ENCODE assay signal across 16 cellular contexts in genomic region chr16:58832496-58832895, GRCh38.
DNase-seq lines count a peak whose midpoint lies in the region; TF ChIP-seq lines count a peak whose summit lies in the region.
"Had no signal": no experiment of that assay in that cellular context is flagged by ENCODE, and none has a peak within 500 bp of the region (broad histone marks: within the 10 kb centered on the region; RNA-seq: fewer than 3 reads in every experiment).

No MANE protein-coding gene starts in this region.

- H3K4me3 Mint-ChIP-seq in mesothelial cell of epicardium, result no peak overlapping the region

- 80 to 92% methylated on average over 1 to 2 of the region's 2 CpGs for WGBS in mesodermal cell (ENCODE audit: insufficient coverage in 2 of 2), 2 experiments

- DNase-seq in A172 (ENCODE audit: low spot score) (peak; percentile 19), EH (ENCODE audit: low read depth) (peak; percentile 15), RPMI7951 (ENCODE audit: low read depth) (peak; percentile 28), mesothelial cell of epicardium (ENCODE audit: low spot score in 2 of 2, unreplicated experiment in 2 of 2) (no peak), NCI-H128 (lab: John Stamatoyannopoulos, UW; ENCODE audit: unreplicated experiment) (no peak), NCI-H446 (lab: John Stamatoyannopoulos, UW) (no peak)
- DNase-seq: C1 segment of cervical spinal cord; Caco-2; CD4-positive, alpha-beta memory T cell; DMS153; DMS79; GOT3; HCEC 1CT had no signal

- H3K36me3 Mint-ChIP-seq in mesothelial cell of epicardium, result no peaks in the 10 kb centered on the region
- H3K36me3 Mint-ChIP-seq: CD4-positive, alpha-beta memory T cell had no signal

- H3K27me3 Mint-ChIP-seq in mesothelial cell of epicardium (ENCODE audit: low read depth), result peaks cover 9% of the 10 kb centered on the region

- no peak overlapping the region for H3K27ac Mint-ChIP-seq in mesothelial cell of epicardium
- H3K27ac Mint-ChIP-seq: CD4-positive, alpha-beta memory T cell had no signal

- peaks cover 4% of the 10 kb centered on the region for H3K9me3 Mint-ChIP-seq in mesothelial cell of epicardium

- no peaks in the 10 kb centered on the region for H3K4me1 ChIP-seq in mesodermal cell (ENCODE audit: control insufficient read depth, insufficient read depth, low read length, poor library complexity, severe bottlenecking)
- H3K4me1 ChIP-seq: Caco-2 had no signal

- TF ChIP-seq CTCF in mesothelial cell of epicardium (IDR thresholded peaks at IDR 0.05; ENCODE audit: unreplicated experiment), result no peak

- no peak overlapping the region for H3K4me3 ChIP-seq in mesodermal cell (ENCODE audit: extremely low read depth, insufficient read depth, low read length, poor library complexity, severe bottlenecking)
- H3K4me3 ChIP-seq: A549 had no signal

- H3K27ac ChIP-seq in mesodermal cell (ENCODE audit: low read depth, low read length, severe bottlenecking), result peak overlapping the region; percentile 26
- H3K27ac ChIP-seq: 22Rv1, A549 had no signal

- no peaks in the 10 kb centered on the region for H3K36me3 ChIP-seq in mesodermal cell (ENCODE audit: control insufficient read depth, insufficient read depth, low read length)

- no peaks in the 10 kb centered on the region for H3K4me1 Mint-ChIP-seq in mesothelial cell of epicardium
- H3K4me1 Mint-ChIP-seq: CD4-positive, alpha-beta memory T cell had no signal

- no peaks in the 10 kb centered on the region for H3K9me3 ChIP-seq in mesodermal cell (ENCODE audit: control insufficient read depth, low read length)
- H3K9me3 ChIP-seq: A549, Caco-2 had no signal

Comparison
In these comparisons a context has a peak if more than half of its experiments do, and no peak if none do; other contexts are left out.
1. DNase-seq: peak in A172 (single experiment), EH (single experiment) and RPMI7951 (single experiment); none in mesothelial cell of epicardium (0 of 2), NCI-H128 (single experiment) and NCI-H446 (0 of 2).